11 cellular contexts compared by ENCODE assay signal in the genomic region with DNA sequence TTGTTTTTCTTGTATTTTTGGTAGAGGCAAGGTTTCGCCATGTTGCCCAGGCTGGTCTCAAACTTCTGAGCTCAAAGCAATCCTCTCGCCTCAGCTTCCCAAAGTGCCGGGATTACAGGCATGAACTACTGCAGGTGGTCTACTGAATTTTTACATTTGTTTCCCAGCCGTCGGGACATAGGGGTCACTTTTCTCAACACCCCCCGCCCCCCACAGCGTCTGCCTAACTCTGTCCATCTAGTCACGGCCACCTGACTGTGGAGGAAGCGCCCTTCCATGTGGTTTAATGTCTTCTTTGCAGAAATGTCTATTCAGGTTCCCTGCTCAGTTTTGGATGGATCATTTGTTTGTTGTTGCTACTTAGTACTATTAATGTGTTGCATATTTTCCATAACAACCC. TPM values are rescaled to one million over a fixed set of nuclear protein-coding genes. Genes with fewer than 3 reads are reported as not detected.
"Had no signal": no experiment of that assay in that cellular context is flagged by ENCODE, and none has a peak within 500 bp of the region (broad histone marks: within the 10 kb centered on the region; RNA-seq: fewer than 3 reads in every experiment).

No MANE protein-coding gene starts in this region.

RNA-seq across cellular contexts. Expression of a gene that starts 14.1 kb away (rescaled TPM):
- total RNA-seq: activated CD8-positive, alpha-beta T cell treated with anti-CD3 and anti-CD28 coated beads, Interleukin-2, amount 10 ng/mL, durations not matched to agents 7 days and 5 days; activated naive CD8-positive, alpha-beta T cell treated with anti-CD3 and anti-CD28 coated beads for 36 hours; activated T-helper 17 cell treated with anti-CD3 and anti-CD28 coated beads, Interleukin-2, amount 50 U/mL, for 72 hours; breast epithelium; left colon; mammary epithelial cell; renal cortical epithelial cell; SJSA1; stomach; temporal lobe; urinary bladder had no signal
- polyA plus RNA-seq: mammary epithelial cell, stomach, urinary bladder had no signal
